In genomic region chr3:191362524-191363090, GRCh38 we compare ENCODE assay signal across 15 cellular contexts. TPM values are rescaled to one million over a fixed set of nuclear protein-coding genes. Genes with fewer than 3 reads are reported as not detected.
"Had no signal": no experiment of that assay in that cellular context is flagged by ENCODE, and none has a peak within 500 bp of the region (broad histone marks: within the 10 kb centered on the region; RNA-seq: fewer than 3 reads in every experiment).

No MANE protein-coding gene starts in this region.

- H3K27me3 Mint-ChIP-seq: activated CD4-positive, alpha-beta T cell treated with anti-CD3 and anti-CD28 coated beads, Interleukin-2, amount 10 ng/mL, durations not matched to agents 7 days and 5 days; activated naive CD8-positive, alpha-beta T cell treated with anti-CD3 and anti-CD28 coated beads for 36 hours had no signal

- H3K9me3 Mint-ChIP-seq: activated CD4-positive, alpha-beta T cell treated with anti-CD3 and anti-CD28 coated beads, Interleukin-2, amount 10 ng/mL, durations not matched to agents 7 days and 5 days; activated naive CD8-positive, alpha-beta T cell treated with anti-CD3 and anti-CD28 coated beads for 36 hours; activated T-helper 1 cell treated with anti-CD3 and anti-CD28 coated beads, Interleukin-12 subunit alpha, Interleukin-12 subunit beta, Interleukin-2, Interleukin-4 antibody, amounts not matched to agents 30 ng/mL and 10 ng/mL and 1 ng/mL, durations not matched to agents 14 hours and 24 hours and 36 hours; mesothelial cell of epicardium had no signal

- DNase-seq: activated CD4-positive, alpha-beta T cell treated with anti-CD3 and anti-CD28 coated beads, Interleukin-2, amount 10 ng/mL, durations not matched to agents 7 days and 5 days; activated CD8-positive, alpha-beta memory T cell treated with anti-CD3 and anti-CD28 coated beads, Interleukin-2, amount 50 U/mL, for 48 hours; activated naive CD8-positive, alpha-beta T cell treated with anti-CD3 and anti-CD28 coated beads for 36 hours; amygdala; brain microvascular endothelial cell; effector CD8-positive, alpha-beta T cell; foreskin fibroblast; glutamatergic neuron had no signal

- H3K9me3 ChIP-seq: thoracic aorta had no signal

- H3K4me3 ChIP-seq: thoracic aorta had no signal

- H3K27me3 ChIP-seq: brain microvascular endothelial cell had no signal

- H3K4me1 Mint-ChIP-seq: activated naive CD8-positive, alpha-beta T cell treated with anti-CD3 and anti-CD28 coated beads for 36 hours had no signal

- H3K4me3 Mint-ChIP-seq: activated CD4-positive, alpha-beta T cell treated with anti-CD3 and anti-CD28 coated beads, Interleukin-2, amount 10 ng/mL, durations not matched to agents 7 days and 5 days; activated naive CD8-positive, alpha-beta T cell treated with anti-CD3 and anti-CD28 coated beads for 36 hours; activated T-helper 1 cell treated with anti-CD3 and anti-CD28 coated beads, Interleukin-12 subunit alpha, Interleukin-12 subunit beta, Interleukin-2, Interleukin-4 antibody, amounts not matched to agents 30 ng/mL and 10 ng/mL and 1 ng/mL, durations not matched to agents 14 hours and 24 hours and 36 hours; mesothelial cell of epicardium had no signal

- H3K36me3 Mint-ChIP-seq: activated naive CD8-positive, alpha-beta T cell treated with anti-CD3 and anti-CD28 coated beads for 36 hours had no signal

- H3K27ac ChIP-seq: brain microvascular endothelial cell, thoracic aorta had no signal

- FAIRE-seq: endothelial cell of umbilical vein had no signal

- H3K27ac Mint-ChIP-seq: activated CD4-positive, alpha-beta T cell treated with anti-CD3 and anti-CD28 coated beads, Interleukin-2, amount 10 ng/mL, durations not matched to agents 7 days and 5 days; activated naive CD8-positive, alpha-beta T cell treated with anti-CD3 and anti-CD28 coated beads for 36 hours; activated T-helper 1 cell treated with anti-CD3 and anti-CD28 coated beads, Interleukin-12 subunit alpha, Interleukin-12 subunit beta, Interleukin-2, Interleukin-4 antibody, amounts not matched to agents 30 ng/mL and 10 ng/mL and 1 ng/mL, durations not matched to agents 14 hours and 24 hours and 36 hours; mesothelial cell of epicardium had no signal

- ATAC-seq: sciatic nerve had no signal

RNA-seq across cellular contexts. Expression of gene UTS2B, which starts 32.3 kb away (rescaled TPM):
- total RNA-seq: activated naive CD8-positive, alpha-beta T cell treated with anti-CD3 and anti-CD28 coated beads for 36 hours; activated T-helper 1 cell treated with anti-CD3 and anti-CD28 coated beads, Interleukin-12 subunit alpha, Interleukin-12 subunit beta, Interleukin-2, Interleukin-4 antibody, amounts not matched to agents 30 ng/mL and 10 ng/mL and 1 ng/mL, durations not matched to agents 14 hours and 24 hours and 36 hours; lower leg skin; T-helper 2 cell treated with Interferon-gamma antibody and Interleukin-4, amounts not matched to agents 100 ng/mL and 5 ng/mL, for 36 hours had no signal
